Comparison of ENCODE assay signal across 8 cellular contexts in the genomic region with DNA sequence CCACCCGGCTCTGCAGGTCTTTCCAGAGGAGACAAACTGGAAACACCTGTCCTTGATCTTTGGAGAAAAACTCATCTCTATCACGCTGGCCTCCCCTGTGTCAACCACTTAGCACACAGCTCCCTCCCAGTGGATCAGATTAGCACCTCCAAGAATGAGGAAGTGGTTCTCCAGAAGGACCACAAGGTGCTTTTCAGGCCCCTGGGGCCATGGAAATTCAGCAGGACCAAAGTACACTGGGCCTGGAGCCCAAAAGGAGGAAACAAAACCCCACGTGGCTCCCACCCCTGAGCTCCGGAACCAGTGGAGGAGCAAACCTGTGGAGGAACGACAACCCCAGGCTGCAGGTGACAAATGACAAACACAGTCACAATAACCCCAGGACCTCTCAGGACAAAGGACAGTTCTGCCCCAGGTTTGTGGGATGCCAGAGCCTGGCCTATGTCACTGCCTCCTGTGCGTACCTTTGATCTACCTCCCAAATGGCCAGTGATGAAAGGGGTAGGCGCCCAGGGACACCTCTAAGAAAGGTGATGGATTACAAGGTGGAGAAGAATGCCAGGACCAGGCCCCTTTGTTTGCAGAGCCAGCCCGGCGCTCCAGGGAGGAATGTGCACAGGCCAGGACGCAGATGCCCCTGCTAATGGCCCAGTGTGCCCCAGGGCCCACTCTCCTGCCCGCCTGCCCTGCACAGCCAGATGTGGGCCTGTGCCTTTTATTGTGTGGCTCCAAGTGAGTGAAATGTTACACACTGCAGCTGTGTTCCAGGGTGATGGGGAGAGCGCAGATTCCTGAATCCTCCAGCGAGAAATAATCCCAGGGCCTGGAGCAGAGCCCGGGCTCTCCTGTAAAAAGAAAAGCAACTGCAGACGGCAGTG. TPM values are rescaled to one million over a fixed set of nuclear protein-coding genes. Genes with fewer than 3 reads are reported as not detected.
DNase-seq lines count a peak whose midpoint lies in the region; ATAC-seq and TF ChIP-seq lines count a peak whose summit lies in the region.

No MANE protein-coding gene starts in this region.

- H3K4me3 ChIP-seq in AG10803 (ENCODE audit: low read length) (no peak overlapping the region), NB4 (ENCODE audit: low read depth, low read length) (no peak overlapping the region)

- H3K27ac Mint-ChIP-seq in chondrocyte (ENCODE audit: unreplicated experiment): peak overlapping the region; percentile 99

- H3K36me3 Mint-ChIP-seq in chondrocyte (ENCODE audit: low read depth): peaks cover 24% of the 10 kb centered on the region

- ATAC-seq in HG02938 (IDR thresholded peaks at IDR 0.05; ENCODE audit: unreplicated experiment): no peak

- TF ChIP-seq POLR2A in NB4 (IDR thresholded peaks at IDR 0.05; ENCODE audit: extremely low read depth, insufficient read length): no peak

- H3K4me1 Mint-ChIP-seq in chondrocyte (ENCODE audit: low read depth): peaks cover 94% of the 10 kb centered on the region

- peak; percentile 80 for DNase-seq in AG10803 (ENCODE audit: low read depth)
- DNase-seq in NB4 (ENCODE audit: low read depth): peak; percentile 76
- no peak for DNase-seq in chondrocyte (ENCODE audit: low spot score)
- DNase-seq in mucosa of gallbladder (ENCODE audit: low spot score): peak; percentile 92
- no peak for DNase-seq in AG08396 (ENCODE audit: low spot score)
- DNase-seq in NCI-H1092 treated with DMSO at 0.1 percent for 48 hours (lab: John Stamatoyannopoulos, UW): no peak
- DNase-seq in foreskin melanocyte: no peak

- no peaks in the 10 kb centered on the region for H3K27me3 Mint-ChIP-seq in chondrocyte (ENCODE audit: low read depth)

- TF ChIP-seq CTCF in AG10803 (conservative IDR thresholded peaks at IDR 0.05; ENCODE audit: low read length) (no peak), NB4 (IDR thresholded peaks at IDR 0.05; ENCODE audit: low read depth, low read length) (no peak), chondrocyte (IDR thresholded peaks at IDR 0.05) (no peak)

- H3K4me3 Mint-ChIP-seq in chondrocyte (ENCODE audit: unreplicated experiment): peak overlapping the region; percentile 50

- no peaks in the 10 kb centered on the region for H3K9me3 Mint-ChIP-seq in chondrocyte (ENCODE audit: low read depth)

RNA-seq across cellular contexts. Expression of gene TNS3, which starts 5.6 kb away (rescaled TPM):
- total RNA-seq in chondrocyte (320 to 433 TPM (median 426 TPM) in 3 replicates), mucosa of gallbladder (97.2 TPM)

Comparison
In these comparisons a context has a peak if more than half of its experiments do, and no peak if none do; other contexts are left out.
1. DNase-seq: peak in AG10803 (single experiment), NB4 (single experiment) and mucosa of gallbladder (single experiment); none in chondrocyte (single experiment), AG08396 (single experiment), NCI-H1092 treated with DMSO at 0.1 percent for 48 hours (single experiment) and foreskin melanocyte (single experiment).